14 cellular contexts compared by ENCODE assay signal in genomic region chr1:160407819-160408801, GRCh38.
A peak's percentile ranks its signal among the peaks of the same experiment; 100 is the strongest.
DNase-seq lines count a peak whose midpoint lies in the region; ATAC-seq lines count a peak whose summit lies in the region.
"Had no signal": no experiment of that assay in that cellular context is flagged by ENCODE, and none has a peak within 500 bp of the region (broad histone marks: within the 10 kb centered on the region; RNA-seq: fewer than 3 reads in every experiment).

No MANE protein-coding gene starts in this region.

- peak; percentile 48 for DNase-seq in activated CD8-positive, alpha-beta memory T cell treated with anti-CD3 and anti-CD28 coated beads for 24 hours
- DNase-seq in activated CD8-positive, alpha-beta memory T cell treated with anti-CD3 and anti-CD28 coated beads, Interleukin-2, amount 50 U/mL, for 4 hours: no peak
- peak; percentile 79 for DNase-seq in astrocyte of the hippocampus (ENCODE audit: low read depth, low spot score)
- peak; percentile 82 for DNase-seq in kidney tubule cell (ENCODE audit: low spot score)
- no peak for DNase-seq in middle frontal gyrus (ENCODE audit: extremely low spot score, low spot score)
- DNase-seq in activated CD4-positive, alpha-beta T cell treated with anti-CD3 and anti-CD28 coated beads for 1 hour: no peak
- DNase-seq: 8988T; activated naive CD8-positive, alpha-beta T cell treated with anti-CD3 and anti-CD28 coated beads, Interleukin-2, amount 50 U/mL, for 24 hours; activated T-cell treated with anti-CD3 and anti-CD28 coated beads for 4 hours; left ventricle myocardium inferior; NCI-H526 treated with DMSO at 0.1 percent for 48 hours; testis had no signal

- ATAC-seq in HG02588 (IDR thresholded peaks at IDR 0.05; ENCODE audit: unreplicated experiment) (no peak), HG03139 (IDR thresholded peaks at IDR 0.05; ENCODE audit: unreplicated experiment) (no peak)
- ATAC-seq: activated naive CD8-positive, alpha-beta T cell treated with anti-CD3 and anti-CD28 coated beads, Interleukin-2, amount 50 U/mL, for 24 hours had no signal

Comparison
In these comparisons a context has a peak if more than half of its experiments do, and no peak if none do; other contexts are left out.
1. DNase-seq: peak in activated CD8-positive, alpha-beta memory T cell treated with anti-CD3 and anti-CD28 coated beads for 24 hours (single experiment), astrocyte of the hippocampus (single experiment) and kidney tubule cell (single experiment); none in activated CD8-positive, alpha-beta memory T cell treated with anti-CD3 and anti-CD28 coated beads, Interleukin-2, amount 50 U/mL, for 4 hours (single experiment), middle frontal gyrus (single experiment) and activated CD4-positive, alpha-beta T cell treated with anti-CD3 and anti-CD28 coated beads for 1 hour (single experiment).